14 cellular contexts compared by ENCODE assay signal in the genomic region with DNA sequence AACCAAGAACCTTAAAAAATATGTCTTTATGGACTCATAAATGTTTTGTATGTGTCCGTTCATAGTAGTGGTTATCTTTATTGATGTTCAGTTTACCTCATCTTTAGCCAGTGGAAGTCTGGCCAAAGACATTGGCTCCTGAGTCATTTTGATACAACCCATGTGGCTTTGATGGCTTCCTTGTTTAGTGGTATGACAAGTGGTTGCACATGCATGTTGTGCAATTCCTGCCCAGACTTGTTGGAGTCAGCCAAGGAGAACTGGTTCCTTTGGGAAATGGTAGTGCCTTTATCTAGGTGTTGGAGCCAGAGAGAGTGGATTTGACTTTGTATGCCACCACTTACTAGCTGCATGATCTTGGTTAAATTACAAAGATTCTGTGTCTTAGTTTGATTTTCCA.
DNase-seq lines count a peak whose midpoint lies in the region; ATAC-seq and TF ChIP-seq lines count a peak whose summit lies in the region.
"Had no signal": no experiment of that assay in that cellular context is flagged by ENCODE, and none has a peak within 500 bp of the region (broad histone marks: within the 10 kb centered on the region; RNA-seq: fewer than 3 reads in every experiment).

No MANE protein-coding gene starts in this region.

- no peaks in the 10 kb centered on the region for H4K20me1 ChIP-seq in PC-3 (ENCODE audit: low read length)

- POLR2A ChIA-PET in PC-3 (lab: Charles Lee; ENCODE audit: unreplicated experiment), result no interaction called here

- H3K27me3 Mint-ChIP-seq in HFFc6 (ENCODE audit: insufficient read depth), result no peaks in the 10 kb centered on the region
- no peaks in the 10 kb centered on the region for H3K27me3 Mint-ChIP-seq in endothelial cell (ENCODE audit: unreplicated experiment)

- H3K9me3 Mint-ChIP-seq in HFFc6, result no peaks in the 10 kb centered on the region
- no peaks in the 10 kb centered on the region for H3K9me3 Mint-ChIP-seq in endothelial cell (ENCODE audit: unreplicated experiment)

- no peaks in the 10 kb centered on the region for H3K9me3 ChIP-seq in PC-3 (ENCODE audit: low read length)
- H3K9me3 ChIP-seq: Caco-2, colonic mucosa, sigmoid colon had no signal

- H3F3A ChIP-seq in PC-3 (ENCODE audit: low read length, unreplicated experiment), result no peaks in the 10 kb centered on the region

- no peak overlapping the region for H3K27ac ChIP-seq in PC-3 (ENCODE audit: low read length)
- H3K27ac ChIP-seq: colonic mucosa, sigmoid colon had no signal

- no peaks in the 10 kb centered on the region for H3K79me2 ChIP-seq in PC-3 (ENCODE audit: low read length)

- H3K9me2 ChIP-seq in PC-3 (replicated peaks; ENCODE audit: low read length), result no peaks in the 10 kb centered on the region

- TF ChIP-seq CTCF in HFFc6 (IDR thresholded peaks at IDR 0.05), result no peak
- TF ChIP-seq CTCF in PC-3 (conservative IDR thresholded peaks at IDR 0.05; ENCODE audit: low read depth, low read length), result no peak
- no peak for TF ChIP-seq CTCF in endothelial cell (IDR thresholded peaks at IDR 0.05; ENCODE audit: unreplicated experiment)

- no peak overlapping the region for H2AFZ ChIP-seq in PC-3 (ENCODE audit: low read length)

- no TSS peak for BruUV-seq in PC-3 (replicated peaks; lab: Mats Ljungman, UMichigan)

- intact Hi-C loops in PC-3 (cut with micrococcal nuclease), result no loop called here
- intact Hi-C loops in left ventricle myocardium superior (cut with micrococcal nuclease), result no loop called here

- no peak overlapping the region for H3K9ac ChIP-seq in PC-3 (ENCODE audit: low read length)

- H3K4me3 ChIP-seq in PC-3 (ENCODE audit: low read length), result no peak overlapping the region
- H3K4me3 ChIP-seq: colonic mucosa, sigmoid colon had no signal

- H3K4me1 Mint-ChIP-seq in HFFc6 (ENCODE audit: low read depth) (peaks cover 5% of the 10 kb centered on the region; the same call in 1 of the 2 replicates), endothelial cell (ENCODE audit: unreplicated experiment) (peaks cover 7% of the 10 kb centered on the region)

- H3K27me3 ChIP-seq in PC-3 (ENCODE audit: low read length), result no peaks in the 10 kb centered on the region
- H3K27me3 ChIP-seq: colonic mucosa, sigmoid colon had no signal

- no peaks in the 10 kb centered on the region for H3K36me3 ChIP-seq in PC-3 (ENCODE audit: low read depth, low read length)
- H3K36me3 ChIP-seq: colonic mucosa had no signal

- H3K27ac Mint-ChIP-seq in HFFc6 (no peak overlapping the region), endothelial cell (ENCODE audit: unreplicated experiment) (no peak overlapping the region)

- no peaks in the 10 kb centered on the region for H3K36me3 Mint-ChIP-seq in HFFc6 (ENCODE audit: low read depth)
- H3K36me3 Mint-ChIP-seq in endothelial cell (ENCODE audit: low read depth, unreplicated experiment), result no peaks in the 10 kb centered on the region

- H3K4me3 Mint-ChIP-seq in HFFc6, result no peak overlapping the region
- no peak overlapping the region for H3K4me3 Mint-ChIP-seq in endothelial cell (ENCODE audit: unreplicated experiment)

- no peak for ATAC-seq in PC-3
- ATAC-seq in left ventricle myocardium superior, result peak; percentile 61
- ATAC-seq in GM21515 (IDR thresholded peaks at IDR 0.05; ENCODE audit: unreplicated experiment), result no peak
- ATAC-seq in HG03469 (IDR thresholded peaks at IDR 0.05; ENCODE audit: unreplicated experiment), result no peak
- ATAC-seq: Panc1 had no signal

- DNase-seq in EL, result peak; percentile 13
- DNase-seq in HFFc6, result peak; percentile 12
- peak; percentile 48 for DNase-seq in PC-3
- DNase-seq in left ventricle myocardium superior, result no peak
- no peak for DNase-seq in superior temporal gyrus (ENCODE audit: extremely low spot score)
- no peak for DNase-seq in endothelial cell (ENCODE audit: low spot score)
- DNase-seq: activated effector memory CD4-positive, alpha-beta T cell treated with anti-CD3 and anti-CD28 coated beads, Interleukin-2, amount 50 U/mL, for 16 hours; Caco-2; colonic mucosa; NCI-H187; sigmoid colon had no signal

- H3K4me2 ChIP-seq in PC-3 (ENCODE audit: low read length), result no peak overlapping the region

- CTCF ChIA-PET in PC-3 (lab: Charles Lee), result no interaction called here

- no peaks in the 10 kb centered on the region for H3K4me1 ChIP-seq in PC-3 (ENCODE audit: insufficient read depth, low read length)
- H3K4me1 ChIP-seq: Caco-2, colonic mucosa had no signal

Comparison
In these comparisons a context has a peak if more than half of its experiments do, and no peak if none do; other contexts are left out.
1. DNase-seq: peak in EL (single experiment), HFFc6 (single experiment) and PC-3 (single experiment); none in left ventricle myocardium superior (single experiment), superior temporal gyrus (single experiment) and endothelial cell (single experiment).